Comparison of ENCODE assay signal across 9 cellular contexts in genomic region chr6:27333642-27334040, GRCh38. TPM values are rescaled to one million over a fixed set of nuclear protein-coding genes. Genes with fewer than 3 reads are reported as not detected.
DNase-seq lines count a peak whose midpoint lies in the region; ATAC-seq and TF ChIP-seq lines count a peak whose summit lies in the region.
"Had no signal": no experiment of that assay in that cellular context is flagged by ENCODE, and none has a peak within 500 bp of the region (broad histone marks: within the 10 kb centered on the region; RNA-seq: fewer than 3 reads in every experiment).

No MANE protein-coding gene starts in this region.

- H3K9ac ChIP-seq in iPS-15b (ENCODE audit: low read depth, low read length): no peak overlapping the region

- no peaks in the 10 kb centered on the region for H3K36me3 Mint-ChIP-seq in activated T-helper 2 cell treated with anti-CD3 and anti-CD28 coated beads, Interferon-gamma antibody, Interleukin-2, Interleukin-4, amounts not matched to agents 10 μg/mL and 5 μg/mL and 100 μg/mL, durations not matched to agents 14 hours and 24 hours and 36 hours (ENCODE audit: low read depth)

- peak overlapping the region; percentile 88 for H3K4me3 Mint-ChIP-seq in activated T-helper 2 cell treated with anti-CD3 and anti-CD28 coated beads, Interferon-gamma antibody, Interleukin-2, Interleukin-4, amounts not matched to agents 10 μg/mL and 5 μg/mL and 100 μg/mL, durations not matched to agents 14 hours and 24 hours and 36 hours (ENCODE audit: low read depth)

- H3K27me3 Mint-ChIP-seq in activated T-helper 2 cell treated with anti-CD3 and anti-CD28 coated beads, Interferon-gamma antibody, Interleukin-2, Interleukin-4, amounts not matched to agents 10 μg/mL and 5 μg/mL and 100 μg/mL, durations not matched to agents 14 hours and 24 hours and 36 hours (ENCODE audit: low read depth): peaks cover 23% of the 10 kb centered on the region

- H3K27me3 ChIP-seq in iPS-15b (ENCODE audit: control insufficient read depth, insufficient read depth, low read length): no peaks in the 10 kb centered on the region
- no peaks in the 10 kb centered on the region for H3K27me3 ChIP-seq in thyroid gland

- H3K9me3 ChIP-seq in iPS-15b (ENCODE audit: control insufficient read depth, insufficient read depth, low read length) (no peaks in the 10 kb centered on the region), thyroid gland (no peaks in the 10 kb centered on the region)

- ATAC-seq in GM18858 (IDR thresholded peaks at IDR 0.05; ENCODE audit: unreplicated experiment): no peak

- H3K4me1 Mint-ChIP-seq in activated T-helper 2 cell treated with anti-CD3 and anti-CD28 coated beads, Interferon-gamma antibody, Interleukin-2, Interleukin-4, amounts not matched to agents 10 μg/mL and 5 μg/mL and 100 μg/mL, durations not matched to agents 14 hours and 24 hours and 36 hours (ENCODE audit: low read depth): peaks cover 11% of the 10 kb centered on the region

- no peak overlapping the region for H3K27ac Mint-ChIP-seq in activated T-helper 2 cell treated with anti-CD3 and anti-CD28 coated beads, Interferon-gamma antibody, Interleukin-2, Interleukin-4, amounts not matched to agents 10 μg/mL and 5 μg/mL and 100 μg/mL, durations not matched to agents 14 hours and 24 hours and 36 hours

- peak overlapping the region; percentile 36; the same call in 1 of the 2 replicates for H3K4me3 ChIP-seq in GM12864 (ENCODE audit: low read depth, low read length)
- H3K4me3 ChIP-seq in iPS-15b (ENCODE audit: low read depth, low read length): peak overlapping the region; percentile 88
- no peak overlapping the region for H3K4me3 ChIP-seq in thyroid gland (replicated peaks in 1 of 3)

- H3K9me3 Mint-ChIP-seq in activated T-helper 2 cell treated with anti-CD3 and anti-CD28 coated beads, Interferon-gamma antibody, Interleukin-2, Interleukin-4, amounts not matched to agents 10 μg/mL and 5 μg/mL and 100 μg/mL, durations not matched to agents 14 hours and 24 hours and 36 hours: peaks cover 13% of the 10 kb centered on the region

- H3K4me1 ChIP-seq in iPS-15b (ENCODE audit: control insufficient read depth, insufficient read depth, low read length): no peaks in the 10 kb centered on the region
- H3K4me1 ChIP-seq in thyroid gland: no peaks in the 10 kb centered on the region

- TF ChIP-seq POLR2A in thyroid gland (IDR thresholded peaks at IDR 0.05): no peak

- intact Hi-C loops in activated T-helper 2 cell treated with anti-CD3 and anti-CD28 coated beads, Interferon-gamma antibody, Interleukin-2, Interleukin-4, amounts not matched to agents 10 μg/mL and 5 μg/mL and 100 μg/mL, durations not matched to agents 14 hours and 24 hours and 36 hours (cut with micrococcal nuclease): loop anchor here (10.0 kb wide), 1 partner anchor 141 kb away; the partner anchor contains the start of gene ZNF184
- intact Hi-C loops in thyroid gland (cut with DNase I): no loop called here

- H3K36me3 ChIP-seq in iPS-15b (ENCODE audit: control insufficient read depth, insufficient read depth, low read length) (no peaks in the 10 kb centered on the region), thyroid gland (no peaks in the 10 kb centered on the region)

- H3K27ac ChIP-seq in 22Rv1 (peak overlapping the region; percentile 53), thyroid gland (no peak overlapping the region)

- 61 to 78% methylated on average over 3 of the region's 3 CpGs for WGBS in thyroid gland, 2 donors

- DNase-seq in GM12864 (ENCODE audit: low read depth) (no peak), NCI-H1092 treated with DMSO at 0.1 percent for 48 hours (lab: John Stamatoyannopoulos, UW) (no peak), thyroid gland (no peak), DMS114 treated with DMSO at 0.1 percent for 48 hours (lab: John Stamatoyannopoulos, UW; ENCODE audit: unreplicated experiment) (no peak)
- DNase-seq in activated T-helper 2 cell treated with anti-CD3 and anti-CD28 coated beads, Interferon-gamma antibody, Interleukin-2, Interleukin-4, amounts not matched to agents 10 μg/mL and 5 μg/mL and 100 μg/mL, durations not matched to agents 14 hours and 24 hours and 36 hours (ENCODE audit: low spot score): no peak
- DNase-seq: activated CD4-positive, CD25-positive, alpha-beta regulatory T cell treated with anti-CD3 and anti-CD28 coated beads, Interleukin-2, amount 50 U/mL, for 72 hours had no signal

- TF ChIP-seq CTCF in 22Rv1 (IDR thresholded peaks at IDR 0.05): no peak
- no peak for TF ChIP-seq CTCF in GM12864 (IDR thresholded peaks at IDR 0.05; ENCODE audit: low read depth, low read length, missing control alignments)
- no peak for TF ChIP-seq CTCF in thyroid gland (IDR thresholded peaks at IDR 0.05)

RNA-seq across cellular contexts. Expression of gene POM121L2, which starts 21.6 kb away (rescaled TPM):
- not detected in 2 replicates for total RNA-seq in activated T-helper 2 cell treated with anti-CD3 and anti-CD28 coated beads, Interferon-gamma antibody, Interleukin-2, Interleukin-4, amounts not matched to agents 10 μg/mL and 5 μg/mL and 100 μg/mL, durations not matched to agents 14 hours and 24 hours and 36 hours
- not detected for total RNA-seq in thyroid gland

RNA-seq across cellular contexts. Expression of gene ZNF391, which starts 54.9 kb away (rescaled TPM):
- total RNA-seq in activated T-helper 2 cell treated with anti-CD3 and anti-CD28 coated beads, Interferon-gamma antibody, Interleukin-2, Interleukin-4, amounts not matched to agents 10 μg/mL and 5 μg/mL and 100 μg/mL, durations not matched to agents 14 hours and 24 hours and 36 hours: 0.44 and 0.82 TPM in 2 replicates
- total RNA-seq in thyroid gland: 10 to 100 TPM in 1 of 4 donors, 1 to 10 TPM in 3; 5.7 to 11.0 (median 6.8) TPM

Comparison
In these comparisons a context has a peak if more than half of its experiments do, and no peak if none do; other contexts are left out.
1. H3K4me3 ChIP-seq: peak in GM12864 (single experiment) and iPS-15b (single experiment); none in thyroid gland (0 of 3).